ENCODE assay signal across 1 cellular context in genomic region chr3:142315978-142316388, GRCh38.
TF ChIP-seq lines count a peak whose summit lies in the region.
"Not testable (repeated sequence)": the region's sequence is repeated elsewhere in the genome, so short reads cannot be mapped to it uniquely, and the experiment has no call there.

No MANE protein-coding gene starts in this region.

TF ChIP-seq in K562, 482 proteins besides CTCF, POLR2A, EP300 and RAD21 (continued from another document and continues in another):
- TF ChIP-seq DPF2 (IDR thresholded peaks at IDR 0.05): peak; percentile 97
- peak in 1 of 2 experiments; percentile 58; a peak in 2 of 4 replicates for TF ChIP-seq TEAD1 (CRISPR knock-in tag; IDR thresholded peaks at IDR 0.05)
- TF ChIP-seq, protein P1, sequence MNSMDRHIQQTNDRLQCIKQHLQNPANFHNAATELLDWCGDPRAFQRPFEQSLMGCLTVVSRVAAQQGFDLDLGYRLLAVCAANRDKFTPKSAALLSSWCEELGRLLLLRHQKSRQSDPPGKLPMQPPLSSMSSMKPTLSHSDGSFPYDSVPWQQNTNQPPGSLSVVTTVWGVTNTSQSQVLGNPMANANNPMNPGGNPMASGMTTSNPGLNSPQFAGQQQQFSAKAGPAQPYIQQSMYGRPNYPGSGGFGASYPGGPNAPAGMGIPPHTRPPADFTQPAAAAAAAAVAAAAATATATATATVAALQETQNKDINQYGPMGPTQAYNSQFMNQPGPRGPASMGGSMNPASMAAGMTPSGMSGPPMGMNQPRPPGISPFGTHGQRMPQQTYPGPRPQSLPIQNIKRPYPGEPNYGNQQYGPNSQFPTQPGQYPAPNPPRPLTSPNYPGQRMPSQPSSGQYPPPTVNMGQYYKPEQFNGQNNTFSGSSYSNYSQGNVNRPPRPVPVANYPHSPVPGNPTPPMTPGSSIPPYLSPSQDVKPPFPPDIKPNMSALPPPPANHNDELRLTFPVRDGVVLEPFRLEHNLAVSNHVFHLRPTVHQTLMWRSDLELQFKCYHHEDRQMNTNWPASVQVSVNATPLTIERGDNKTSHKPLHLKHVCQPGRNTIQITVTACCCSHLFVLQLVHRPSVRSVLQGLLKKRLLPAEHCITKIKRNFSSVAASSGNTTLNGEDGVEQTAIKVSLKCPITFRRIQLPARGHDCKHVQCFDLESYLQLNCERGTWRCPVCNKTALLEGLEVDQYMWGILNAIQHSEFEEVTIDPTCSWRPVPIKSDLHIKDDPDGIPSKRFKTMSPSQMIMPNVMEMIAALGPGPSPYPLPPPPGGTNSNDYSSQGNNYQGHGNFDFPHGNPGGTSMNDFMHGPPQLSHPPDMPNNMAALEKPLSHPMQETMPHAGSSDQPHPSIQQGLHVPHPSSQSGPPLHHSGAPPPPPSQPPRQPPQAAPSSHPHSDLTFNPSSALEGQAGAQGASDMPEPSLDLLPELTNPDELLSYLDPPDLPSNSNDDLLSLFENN (IDR thresholded peaks at IDR 0.05; ENCODE audit: low read depth in 2 of 2, low read length in 2 of 2): peak in 1 of 2 experiments; percentile 90; a peak in 2 of 4 replicates
- TF ChIP-seq MLLT1 (IDR thresholded peaks at IDR 0.05): peak in 1 of 2 experiments; percentile 91; a peak in 2 of 4 replicates
- peak; percentile 64 to 73; a peak in 3 of 4 replicates for TF ChIP-seq ARNT (IDR thresholded peaks at IDR 0.05)
- peak; percentile 99 for TF ChIP-seq SOX6 (IDR thresholded peaks at IDR 0.05)
- peak; percentile 48 to 97; a peak in 2 of 4 replicates for TF ChIP-seq RCOR1 (IDR thresholded peaks at IDR 0.05; ENCODE audit: borderline replicate concordance in 1 of 2, low read depth in 2 of 2, low read length in 2 of 2)
- TF ChIP-seq FOSL1 (tag; conservative IDR thresholded peaks at IDR 0.05): peak; percentile 79
- TF ChIP-seq NONO (IDR thresholded peaks at IDR 0.05; ENCODE audit: low read depth in 2 of 2, low read length in 1 of 2): 0 out of 4 replicates have a peak, but pooled peaks of 1 of the 2 experiments have one; percentile 26
- peak; percentile 94 for TF ChIP-seq TEAD4 (IDR thresholded peaks at IDR 0.05; ENCODE audit: low read length)
- not testable (repeated sequence) for TF ChIP-seq TEAD4 (CRISPR knock-in tag; IDR thresholded peaks at IDR 0.05; ENCODE audit: borderline replicate concordance); NR2C1 (IDR thresholded peaks at IDR 0.05); ATF1 (CRISPR knock-in tag; IDR thresholded peaks at IDR 0.05); JUN (CRISPR knock-in tag; IDR thresholded peaks at IDR 0.05; ENCODE audit: borderline replicate concordance); CEBPG (CRISPR knock-in tag; IDR thresholded peaks at IDR 0.05)
- peak; percentile 79; the same call in 1 of the 2 replicates for TF ChIP-seq ESRRA (IDR thresholded peaks at IDR 0.05; ENCODE audit: borderline replicate concordance, low read depth)
- TF ChIP-seq TBL1XR1 (IDR thresholded peaks at IDR 0.05; ENCODE audit: low read length in 2 of 2): peak in 1 of 2 experiments; percentile 91; a peak in 2 of 4 replicates
- TF ChIP-seq TAL1 (IDR thresholded peaks at IDR 0.05): peak; percentile 94
- TF ChIP-seq ARID3A (IDR thresholded peaks at IDR 0.05; ENCODE audit: borderline replicate concordance, low read depth, low read length): peak; percentile 78; the same call in 1 of the 2 replicates
- peak; percentile 40; the same call in 1 of the 2 replicates for TF ChIP-seq ADNP (tag; IDR thresholded peaks at IDR 0.05)
- TF ChIP-seq ZEB2 (IDR thresholded peaks at IDR 0.05): peak; percentile 56
- TF ChIP-seq, protein P2, sequence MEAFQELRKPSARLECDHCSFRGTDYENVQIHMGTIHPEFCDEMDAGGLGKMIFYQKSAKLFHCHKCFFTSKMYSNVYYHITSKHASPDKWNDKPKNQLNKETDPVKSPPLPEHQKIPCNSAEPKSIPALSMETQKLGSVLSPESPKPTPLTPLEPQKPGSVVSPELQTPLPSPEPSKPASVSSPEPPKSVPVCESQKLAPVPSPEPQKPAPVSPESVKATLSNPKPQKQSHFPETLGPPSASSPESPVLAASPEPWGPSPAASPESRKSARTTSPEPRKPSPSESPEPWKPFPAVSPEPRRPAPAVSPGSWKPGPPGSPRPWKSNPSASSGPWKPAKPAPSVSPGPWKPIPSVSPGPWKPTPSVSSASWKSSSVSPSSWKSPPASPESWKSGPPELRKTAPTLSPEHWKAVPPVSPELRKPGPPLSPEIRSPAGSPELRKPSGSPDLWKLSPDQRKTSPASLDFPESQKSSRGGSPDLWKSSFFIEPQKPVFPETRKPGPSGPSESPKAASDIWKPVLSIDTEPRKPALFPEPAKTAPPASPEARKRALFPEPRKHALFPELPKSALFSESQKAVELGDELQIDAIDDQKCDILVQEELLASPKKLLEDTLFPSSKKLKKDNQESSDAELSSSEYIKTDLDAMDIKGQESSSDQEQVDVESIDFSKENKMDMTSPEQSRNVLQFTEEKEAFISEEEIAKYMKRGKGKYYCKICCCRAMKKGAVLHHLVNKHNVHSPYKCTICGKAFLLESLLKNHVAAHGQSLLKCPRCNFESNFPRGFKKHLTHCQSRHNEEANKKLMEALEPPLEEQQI (IDR thresholded peaks at IDR 0.05): peak; percentile 84
- TF ChIP-seq FOXA1 (IDR thresholded peaks at IDR 0.05; ENCODE audit: borderline replicate concordance): peak; percentile 98
- peak; percentile 90 for TF ChIP-seq ZBTB5 (IDR thresholded peaks at IDR 0.05)
- TF ChIP-seq HDAC3 (IDR thresholded peaks at IDR 0.05; ENCODE audit: borderline replicate concordance, partially characterized antibody): peak; percentile 89
- peak; percentile 85 to 91 for TF ChIP-seq KDM1A (IDR thresholded peaks at IDR 0.05)
- 0 out of 2 replicates have a peak, but pooled peaks have one; percentile 10 for TF ChIP-seq NR2C1 (tag; IDR thresholded peaks at IDR 0.05)
- TF ChIP-seq TCF3 (CRISPR knock-in tag; IDR thresholded peaks at IDR 0.05): peak; percentile 93
- peak; percentile 64 for TF ChIP-seq MEF2A (IDR thresholded peaks at IDR 0.05; ENCODE audit: control insufficient read depth, low read depth, low read length)
- peak; percentile 48 for TF ChIP-seq NFIC (IDR thresholded peaks at IDR 0.05)
- peak; percentile 99 for TF ChIP-seq SMARCE1 (IDR thresholded peaks at IDR 0.05)
- TF ChIP-seq KHSRP (IDR thresholded peaks at IDR 0.05): peak; percentile 69; the same call in 1 of the 2 replicates
- peak; percentile 42; the same call in 1 of the 2 replicates for TF ChIP-seq PHB2 (IDR thresholded peaks at IDR 0.05; ENCODE audit: low read depth)
- peak; percentile 79 for TF ChIP-seq CBFA2T2 (conservative IDR thresholded peaks at IDR 0.05)
- TF ChIP-seq HDAC1 (IDR thresholded peaks at IDR 0.05): peak in 1 of 2 experiments; percentile 74; a peak in 2 of 4 replicates
- TF ChIP-seq NCOA1 (IDR thresholded peaks at IDR 0.05; ENCODE audit: low read depth): peak; percentile 71; the same call in 1 of the 2 replicates
- peak; percentile 46; the same call in 1 of the 2 replicates for TF ChIP-seq TCF7L2 (IDR thresholded peaks at IDR 0.05; ENCODE audit: low read depth, low read length)
- TF ChIP-seq ATF1 (tag; IDR thresholded peaks at IDR 0.05): peak; percentile 39
- TF ChIP-seq JUN (IDR thresholded peaks at IDR 0.05; ENCODE audit: borderline replicate concordance, low read depth, low read length): peak; percentile 88
- TF ChIP-seq HDAC2 (IDR thresholded peaks at IDR 0.05): peak; percentile 90
- peak; percentile 30; the same call in 1 of the 2 replicates for TF ChIP-seq CEBPB (tag; IDR thresholded peaks at IDR 0.05)
- peak; percentile 25; the same call in 1 of the 2 replicates for TF ChIP-seq CREM (IDR thresholded peaks at IDR 0.05; ENCODE audit: low read depth)
- TF ChIP-seq FOXA3 (CRISPR knock-in tag; conservative IDR thresholded peaks at IDR 0.05 in 1 of 2, IDR thresholded peaks at IDR 0.05 in 1 of 2): peak; percentile 90 to 99
- TF ChIP-seq MTA1 (IDR thresholded peaks at IDR 0.05; ENCODE audit: borderline replicate concordance): peak; percentile 59; the same call in 1 of the 2 replicates
- peak; percentile 84 for TF ChIP-seq PML (IDR thresholded peaks at IDR 0.05; ENCODE audit: low read length)
- TF ChIP-seq KLF16 (IDR thresholded peaks at IDR 0.05): peak; percentile 57; the same call in 1 of the 2 replicates
- TF ChIP-seq TRIM28 (IDR thresholded peaks at IDR 0.05): peak; percentile 79
- peak; percentile 90 for TF ChIP-seq MTA2 (IDR thresholded peaks at IDR 0.05; ENCODE audit: low read depth)
- TF ChIP-seq, protein P3, sequence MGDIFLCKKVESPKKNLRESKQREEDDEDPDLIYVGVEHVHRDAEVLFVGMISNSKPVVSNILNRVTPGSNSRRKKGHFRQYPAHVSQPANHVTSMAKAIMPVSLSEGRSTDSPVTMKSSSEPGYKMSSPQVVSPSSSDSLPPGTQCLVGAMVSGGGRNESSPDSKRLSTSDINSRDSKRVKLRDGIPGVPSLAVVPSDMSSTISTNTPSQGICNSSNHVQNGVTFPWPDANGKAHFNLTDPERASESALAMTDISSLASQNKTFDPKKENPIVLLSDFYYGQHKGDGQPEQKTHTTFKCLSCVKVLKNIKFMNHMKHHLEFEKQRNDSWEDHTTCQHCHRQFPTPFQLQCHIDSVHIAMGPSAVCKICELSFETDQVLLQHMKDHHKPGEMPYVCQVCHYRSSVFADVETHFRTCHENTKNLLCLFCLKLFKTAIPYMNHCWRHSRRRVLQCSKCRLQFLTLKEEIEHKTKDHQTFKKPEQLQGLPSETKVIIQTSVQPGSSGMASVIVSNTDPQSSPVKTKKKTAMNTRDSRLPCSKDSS (IDR thresholded peaks at IDR 0.05; ENCODE audit: low read depth, partially characterized antibody): peak; percentile 10
- peak; percentile 76; the same call in 1 of the 2 replicates for TF ChIP-seq FOXJ2 (tag; IDR thresholded peaks at IDR 0.05)
- peak in 1 of 2 experiments; percentile 86; a peak in 2 of 4 replicates for TF ChIP-seq CEBPG (tag; conservative IDR thresholded peaks at IDR 0.05 in 1 of 2, IDR thresholded peaks at IDR 0.05 in 1 of 2)
- TF ChIP-seq SMARCA4 (IDR thresholded peaks at IDR 0.05): peak; percentile 98
- TF ChIP-seq TRIM24 (IDR thresholded peaks at IDR 0.05): peak; percentile 81 to 93
